In the genomic region with DNA sequence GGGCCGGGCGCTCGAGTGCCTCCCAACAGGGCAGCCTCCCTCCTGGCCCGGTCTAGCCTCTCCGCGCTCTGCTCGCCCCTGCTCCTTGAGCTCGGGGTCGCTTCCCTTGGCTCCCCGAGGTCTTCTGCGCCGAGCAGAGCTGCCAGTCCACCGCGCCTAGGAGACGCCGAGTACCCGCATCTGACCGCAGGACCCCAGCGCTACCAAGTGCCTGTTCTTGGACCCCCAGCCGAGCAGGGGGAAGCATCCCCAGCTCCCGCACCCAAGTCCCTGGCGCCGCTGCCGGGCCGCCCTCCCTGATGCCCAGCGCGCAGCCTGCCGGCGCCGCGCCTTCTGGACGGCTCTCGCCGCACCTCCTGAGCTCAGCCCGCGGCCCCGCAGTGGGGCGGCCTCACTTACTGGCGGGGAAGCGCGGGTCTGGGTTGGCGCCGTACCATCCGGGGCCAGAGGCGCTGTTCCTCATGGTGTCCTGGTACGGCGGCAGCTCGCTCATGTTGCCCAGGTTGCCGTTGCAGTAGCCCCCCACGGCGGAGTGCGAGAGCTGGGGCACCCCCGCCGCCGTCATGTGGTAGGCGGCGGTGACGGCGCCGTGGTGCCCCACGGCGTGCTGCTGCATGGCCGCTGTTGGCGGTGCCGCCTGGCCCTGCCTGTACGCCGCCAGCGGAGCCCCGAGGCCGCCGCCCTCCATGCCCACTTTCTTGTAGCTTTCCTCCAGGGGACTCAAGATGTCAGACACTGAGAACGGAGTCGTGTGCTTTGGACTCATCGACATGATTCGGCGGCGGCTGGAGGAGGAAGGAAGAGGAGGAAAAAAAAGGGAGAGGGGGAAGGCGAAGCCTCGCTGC, we compare ENCODE assay signal across 8 cellular contexts. TPM values are rescaled to one million over a fixed set of nuclear protein-coding genes. Genes with fewer than 3 reads are reported as not detected.
A peak's percentile ranks its signal among the peaks of the same experiment; 100 is the strongest.
DNase-seq lines count a peak whose midpoint lies in the region; ATAC-seq and TF ChIP-seq lines count a peak whose summit lies in the region.

No MANE protein-coding gene starts in this region.

- no peak for ATAC-seq in GM19351 (IDR thresholded peaks at IDR 0.05; ENCODE audit: unreplicated experiment)

- H3K4ac ChIP-seq in mesenchymal stem cell (ENCODE audit: low read depth in 1 of 2, low read length in 2 of 2) = no peak overlapping the region

- H2BK12ac ChIP-seq in mesenchymal stem cell (ENCODE audit: low read length in 2 of 2) = no peak overlapping the region

- H3K14ac ChIP-seq in mesenchymal stem cell (ENCODE audit: low read length in 2 of 2) = peak overlapping the region in 1 of 2 experiments; percentile 55

- H2BK15ac ChIP-seq in mesenchymal stem cell (ENCODE audit: low read depth, poor library complexity, severe bottlenecking) = no peak overlapping the region

- H3K36me3 ChIP-seq in ACC112 (ENCODE audit: insufficient read depth, low read length) (no peaks in the 10 kb centered on the region), mesenchymal stem cell (ENCODE audit: control insufficient read depth in 1 of 2, insufficient read depth in 2 of 2, low read depth in 1 of 2, low read length in 2 of 2) (no peaks in the 10 kb centered on the region)

- no peak overlapping the region for H3K18ac ChIP-seq in mesenchymal stem cell (ENCODE audit: low read depth in 1 of 2, low read length in 2 of 2)

- in situ Hi-C loops in GM13977 (cut with MboI; ENCODE audit: low pct_unique_long_range_greater_than_20kb, low sequenced_read_pairs, unreplicated experiment) = loop anchor here (10.0 to 25.0 kb wide), 3 partner anchors 66 to 1068 kb away; a partner anchor contains a TSS

- H3K23ac ChIP-seq in mesenchymal stem cell (ENCODE audit: low read length in 2 of 2) = no peak overlapping the region

- no peaks in the 10 kb centered on the region for H3K9me3 ChIP-seq in mesenchymal stem cell (ENCODE audit: control insufficient read depth, low read length)

- no peak overlapping the region for H3K27ac Mint-ChIP-seq in activated naive CD8-positive, alpha-beta T cell treated with anti-CD3 and anti-CD28 coated beads for 36 hours

- H3K27ac ChIP-seq in ACC112 (ENCODE audit: low read depth, low read length) (no peak overlapping the region), mesenchymal stem cell (ENCODE audit: low read length, poor library complexity, severe bottlenecking) (no peak overlapping the region)

- DNase-seq in GM13977 (ENCODE audit: low spot score) (peak; percentile 46), mesenchymal stem cell (no peak), Ammon's horn (ENCODE audit: low spot score) (no peak), germinal center (ENCODE audit: low spot score) (no peak), OCI-M1 (lab: John Stamatoyannopoulos, UW) (no peak)
- no peak for DNase-seq in activated naive CD8-positive, alpha-beta T cell treated with anti-CD3 and anti-CD28 coated beads for 36 hours

- no peak overlapping the region for H4K8ac ChIP-seq in mesenchymal stem cell (ENCODE audit: low read length)

- H3K27me3 Mint-ChIP-seq in activated naive CD8-positive, alpha-beta T cell treated with anti-CD3 and anti-CD28 coated beads for 36 hours = peaks cover 92% of the 10 kb centered on the region

- H4K91ac ChIP-seq in mesenchymal stem cell (ENCODE audit: low read length) = no peak overlapping the region

- H3K4me1 ChIP-seq in ACC112 (ENCODE audit: control insufficient read depth, insufficient read depth, low read length, unreplicated experiment) (peaks cover 4% of the 10 kb centered on the region), mesenchymal stem cell (ENCODE audit: control insufficient read depth, insufficient read depth, low read depth, low read length) (peaks cover 38% of the 10 kb centered on the region)

- peaks cover 3% of the 10 kb centered on the region for H3K9me3 Mint-ChIP-seq in activated naive CD8-positive, alpha-beta T cell treated with anti-CD3 and anti-CD28 coated beads for 36 hours

- H3K4me3 ChIP-seq in ACC112 (ENCODE audit: low read depth, low read length) (peak overlapping the region; percentile 15; the same call in 1 of the 2 replicates), mesenchymal stem cell (ENCODE audit: insufficient read depth in 1 of 2, low read depth in 1 of 2, low read length in 2 of 2) (peak overlapping the region in 1 of 2 experiments; percentile 1)

- no peak overlapping the region for H3K9ac ChIP-seq in mesenchymal stem cell (ENCODE audit: low read length)

- peak overlapping the region; percentile 59 for H3K4me3 Mint-ChIP-seq in activated naive CD8-positive, alpha-beta T cell treated with anti-CD3 and anti-CD28 coated beads for 36 hours

- no peaks in the 10 kb centered on the region for H3K79me1 ChIP-seq in mesenchymal stem cell (replicated peaks; ENCODE audit: low read length, poor library complexity, severe bottlenecking)

- H3K79me2 ChIP-seq in ACC112 (ENCODE audit: control insufficient read depth, insufficient read depth, low read length, unreplicated experiment) = no peaks in the 10 kb centered on the region

- WGBS in mesenchymal stem cell = 1% methylated on average over 78 of the region's 79 CpGs

- no peaks in the 10 kb centered on the region for H3K36me3 Mint-ChIP-seq in activated naive CD8-positive, alpha-beta T cell treated with anti-CD3 and anti-CD28 coated beads for 36 hours

- peaks cover 100% of the 10 kb centered on the region for H3K27me3 ChIP-seq in ACC112 (ENCODE audit: insufficient read depth, low read length)
- peaks cover 97 to 98% of the 10 kb centered on the region in 2 experiments for H3K27me3 ChIP-seq in mesenchymal stem cell (ENCODE audit: control insufficient read depth in 1 of 2, insufficient read depth in 1 of 2, low read length in 2 of 2)

- H2BK5ac ChIP-seq in mesenchymal stem cell (ENCODE audit: low read depth, low read length, poor library complexity, severe bottlenecking) = no peak overlapping the region

- H3K4me2 ChIP-seq in mesenchymal stem cell (ENCODE audit: low read length, poor library complexity, severe bottlenecking) = peak overlapping the region; percentile 69

- peaks cover 17% of the 10 kb centered on the region for H3K4me1 Mint-ChIP-seq in activated naive CD8-positive, alpha-beta T cell treated with anti-CD3 and anti-CD28 coated beads for 36 hours

- no peak overlapping the region for H2BK120ac ChIP-seq in mesenchymal stem cell (ENCODE audit: low read depth, low read length)

- no peak for TF ChIP-seq CTCF in GM13977 (IDR thresholded peaks at IDR 0.05; ENCODE audit: extremely low read depth, insufficient read depth, missing control alignments)

- H2AK5ac ChIP-seq in mesenchymal stem cell (ENCODE audit: low read length, severe bottlenecking) = no peak overlapping the region

- H2AFZ ChIP-seq in ACC112 (ENCODE audit: low read length, unreplicated experiment) (no peak overlapping the region), mesenchymal stem cell (ENCODE audit: low read depth, low read length) (no peak overlapping the region)

RNA-seq across cellular contexts. Expression of a gene that starts 1.2 kb away (rescaled TPM):
- total RNA-seq in activated naive CD8-positive, alpha-beta T cell treated with anti-CD3 and anti-CD28 coated beads for 36 hours = not detected
- polyA plus RNA-seq in mesenchymal stem cell (2013, experiment 1 of 2) = not detected
- not detected for polyA plus RNA-seq in mesenchymal stem cell (2013, experiment 2 of 2)
